Comparison of ENCODE assay signal across 1 cellular context in the genomic region with DNA sequence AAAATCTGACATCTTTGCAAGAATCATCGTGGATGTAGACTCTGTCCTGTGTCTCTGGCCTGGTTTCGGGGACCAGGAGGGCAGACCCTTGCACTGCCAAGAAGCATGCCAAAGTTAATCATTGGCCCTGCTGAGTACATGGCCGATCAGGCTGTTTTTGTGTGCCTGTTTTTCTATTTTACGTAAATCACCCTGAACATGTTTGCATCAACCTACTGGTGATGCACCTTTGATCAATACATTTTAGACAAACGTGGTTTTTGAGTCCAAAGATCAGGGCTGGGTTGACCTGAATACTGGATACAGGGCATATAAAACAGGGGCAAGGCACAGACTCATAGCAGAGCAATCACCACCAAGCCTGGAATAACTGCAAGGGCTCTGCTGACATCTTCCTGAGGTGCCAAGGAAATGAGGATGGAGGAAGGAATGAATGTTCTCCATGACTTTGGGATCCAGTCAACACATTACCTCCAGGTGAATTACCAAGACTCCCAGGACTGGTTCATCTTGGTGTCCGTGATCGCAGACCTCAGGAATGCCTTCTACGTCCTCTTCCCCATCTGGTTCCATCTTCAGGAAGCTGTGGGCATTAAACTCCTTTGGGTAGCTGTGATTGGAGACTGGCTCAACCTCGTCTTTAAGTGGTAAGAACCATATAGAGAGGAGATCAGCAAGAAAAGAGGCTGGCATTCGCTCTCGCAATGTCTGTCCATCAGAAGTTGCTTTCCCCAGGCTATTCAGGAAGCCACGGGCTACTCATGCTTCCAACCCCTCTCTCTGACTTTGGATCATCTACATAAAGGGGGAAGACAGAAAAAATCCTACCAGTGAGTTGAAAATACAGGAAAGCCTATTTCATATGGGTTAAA.
TF ChIP-seq lines count a peak whose summit lies in the region.

A gene (plus strand): TSS at position 340 of the 872 bp plus-strand sequence. CDS start 78 bp downstream, at position 418.

TF ChIP-seq in HepG2, 621 proteins besides CTCF, POLR2A, EP300 and RAD21 (continued from another document and continues in another):
- TF ChIP-seq, protein P1, sequence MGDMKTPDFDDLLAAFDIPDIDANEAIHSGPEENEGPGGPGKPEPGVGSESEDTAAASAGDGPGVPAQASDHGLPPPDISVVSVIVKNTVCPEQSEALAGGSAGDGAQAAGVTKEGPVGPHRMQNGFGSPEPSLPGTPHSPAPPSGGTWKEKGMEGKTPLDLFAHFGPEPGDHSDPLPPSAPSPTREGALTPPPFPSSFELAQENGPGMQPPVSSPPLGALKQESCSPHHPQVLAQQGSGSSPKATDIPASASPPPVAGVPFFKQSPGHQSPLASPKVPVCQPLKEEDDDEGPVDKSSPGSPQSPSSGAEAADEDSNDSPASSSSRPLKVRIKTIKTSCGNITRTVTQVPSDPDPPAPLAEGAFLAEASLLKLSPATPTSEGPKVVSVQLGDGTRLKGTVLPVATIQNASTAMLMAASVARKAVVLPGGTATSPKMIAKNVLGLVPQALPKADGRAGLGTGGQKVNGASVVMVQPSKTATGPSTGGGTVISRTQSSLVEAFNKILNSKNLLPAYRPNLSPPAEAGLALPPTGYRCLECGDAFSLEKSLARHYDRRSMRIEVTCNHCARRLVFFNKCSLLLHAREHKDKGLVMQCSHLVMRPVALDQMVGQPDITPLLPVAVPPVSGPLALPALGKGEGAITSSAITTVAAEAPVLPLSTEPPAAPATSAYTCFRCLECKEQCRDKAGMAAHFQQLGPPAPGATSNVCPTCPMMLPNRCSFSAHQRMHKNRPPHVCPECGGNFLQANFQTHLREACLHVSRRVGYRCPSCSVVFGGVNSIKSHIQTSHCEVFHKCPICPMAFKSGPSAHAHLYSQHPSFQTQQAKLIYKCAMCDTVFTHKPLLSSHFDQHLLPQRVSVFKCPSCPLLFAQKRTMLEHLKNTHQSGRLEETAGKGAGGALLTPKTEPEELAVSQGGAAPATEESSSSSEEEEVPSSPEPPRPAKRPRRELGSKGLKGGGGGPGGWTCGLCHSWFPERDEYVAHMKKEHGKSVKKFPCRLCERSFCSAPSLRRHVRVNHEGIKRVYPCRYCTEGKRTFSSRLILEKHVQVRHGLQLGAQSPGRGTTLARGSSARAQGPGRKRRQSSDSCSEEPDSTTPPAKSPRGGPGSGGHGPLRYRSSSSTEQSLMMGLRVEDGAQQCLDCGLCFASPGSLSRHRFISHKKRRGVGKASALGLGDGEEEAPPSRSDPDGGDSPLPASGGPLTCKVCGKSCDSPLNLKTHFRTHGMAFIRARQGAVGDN (CRISPR knock-in tag; IDR thresholded peaks at IDR 0.05) = no peak
- no peak for TF ChIP-seq ZBTB3 (CRISPR knock-in tag; IDR thresholded peaks at IDR 0.05; ENCODE audit: borderline replicate concordance, low read depth)
- TF ChIP-seq FOXP1 (IDR thresholded peaks at IDR 0.05) = no peak
- peak; percentile 97 for TF ChIP-seq FOXP1 (CRISPR knock-in tag; IDR thresholded peaks at IDR 0.05)
- TF ChIP-seq ZNF256 (CRISPR knock-in tag; conservative IDR thresholded peaks at IDR 0.05) = no peak
- TF ChIP-seq ARHGAP35 (CRISPR knock-in tag; IDR thresholded peaks at IDR 0.05; ENCODE audit: borderline replicate concordance) = no peak
- no peak for TF ChIP-seq BRD4 (CRISPR knock-in tag; IDR thresholded peaks at IDR 0.05)
- TF ChIP-seq CEBPG (CRISPR knock-in tag; IDR thresholded peaks at IDR 0.05) = peak; percentile 73
- TF ChIP-seq, protein P2, sequence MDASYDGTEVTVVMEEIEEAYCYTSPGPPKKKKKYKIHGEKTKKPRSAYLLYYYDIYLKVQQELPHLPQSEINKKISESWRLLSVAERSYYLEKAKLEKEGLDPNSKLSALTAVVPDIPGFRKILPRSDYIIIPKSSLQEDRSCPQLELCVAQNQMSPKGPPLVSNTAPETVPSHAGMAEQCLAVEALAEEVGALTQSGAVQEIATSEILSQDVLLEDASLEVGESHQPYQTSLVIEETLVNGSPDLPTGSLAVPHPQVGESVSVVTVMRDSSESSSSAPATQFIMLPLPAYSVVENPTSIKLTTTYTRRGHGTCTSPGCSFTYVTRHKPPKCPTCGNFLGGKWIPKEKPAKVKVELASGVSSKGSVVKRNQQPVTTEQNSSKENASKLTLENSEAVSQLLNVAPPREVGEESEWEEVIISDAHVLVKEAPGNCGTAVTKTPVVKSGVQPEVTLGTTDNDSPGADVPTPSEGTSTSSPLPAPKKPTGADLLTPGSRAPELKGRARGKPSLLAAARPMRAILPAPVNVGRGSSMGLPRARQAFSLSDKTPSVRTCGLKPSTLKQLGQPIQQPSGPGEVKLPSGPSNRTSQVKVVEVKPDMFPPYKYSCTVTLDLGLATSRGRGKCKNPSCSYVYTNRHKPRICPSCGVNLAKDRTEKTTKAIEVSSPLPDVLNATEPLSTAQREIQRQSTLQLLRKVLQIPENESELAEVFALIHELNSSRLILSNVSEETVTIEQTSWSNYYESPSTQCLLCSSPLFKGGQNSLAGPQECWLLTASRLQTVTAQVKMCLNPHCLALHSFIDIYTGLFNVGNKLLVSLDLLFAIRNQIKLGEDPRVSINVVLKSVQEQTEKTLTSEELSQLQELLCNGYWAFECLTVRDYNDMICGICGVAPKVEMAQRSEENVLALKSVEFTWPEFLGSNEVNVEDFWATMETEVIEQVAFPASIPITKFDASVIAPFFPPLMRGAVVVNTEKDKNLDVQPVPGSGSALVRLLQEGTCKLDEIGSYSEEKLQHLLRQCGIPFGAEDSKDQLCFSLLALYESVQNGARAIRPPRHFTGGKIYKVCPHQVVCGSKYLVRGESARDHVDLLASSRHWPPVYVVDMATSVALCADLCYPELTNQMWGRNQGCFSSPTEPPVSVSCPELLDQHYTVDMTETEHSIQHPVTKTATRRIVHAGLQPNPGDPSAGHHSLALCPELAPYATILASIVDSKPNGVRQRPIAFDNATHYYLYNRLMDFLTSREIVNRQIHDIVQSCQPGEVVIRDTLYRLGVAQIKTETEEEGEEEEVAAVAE (CRISPR knock-in tag; IDR thresholded peaks at IDR 0.05; ENCODE audit: borderline replicate concordance) = peak; percentile 78; the same call in 1 of the 2 replicates
- TF ChIP-seq, protein P3, sequence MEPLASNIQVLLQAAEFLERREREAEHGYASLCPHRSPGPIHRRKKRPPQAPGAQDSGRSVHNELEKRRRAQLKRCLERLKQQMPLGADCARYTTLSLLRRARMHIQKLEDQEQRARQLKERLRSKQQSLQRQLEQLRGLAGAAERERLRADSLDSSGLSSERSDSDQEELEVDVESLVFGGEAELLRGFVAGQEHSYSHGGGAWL (CRISPR knock-in tag; IDR thresholded peaks at IDR 0.05) = no peak
- TF ChIP-seq, protein P4, sequence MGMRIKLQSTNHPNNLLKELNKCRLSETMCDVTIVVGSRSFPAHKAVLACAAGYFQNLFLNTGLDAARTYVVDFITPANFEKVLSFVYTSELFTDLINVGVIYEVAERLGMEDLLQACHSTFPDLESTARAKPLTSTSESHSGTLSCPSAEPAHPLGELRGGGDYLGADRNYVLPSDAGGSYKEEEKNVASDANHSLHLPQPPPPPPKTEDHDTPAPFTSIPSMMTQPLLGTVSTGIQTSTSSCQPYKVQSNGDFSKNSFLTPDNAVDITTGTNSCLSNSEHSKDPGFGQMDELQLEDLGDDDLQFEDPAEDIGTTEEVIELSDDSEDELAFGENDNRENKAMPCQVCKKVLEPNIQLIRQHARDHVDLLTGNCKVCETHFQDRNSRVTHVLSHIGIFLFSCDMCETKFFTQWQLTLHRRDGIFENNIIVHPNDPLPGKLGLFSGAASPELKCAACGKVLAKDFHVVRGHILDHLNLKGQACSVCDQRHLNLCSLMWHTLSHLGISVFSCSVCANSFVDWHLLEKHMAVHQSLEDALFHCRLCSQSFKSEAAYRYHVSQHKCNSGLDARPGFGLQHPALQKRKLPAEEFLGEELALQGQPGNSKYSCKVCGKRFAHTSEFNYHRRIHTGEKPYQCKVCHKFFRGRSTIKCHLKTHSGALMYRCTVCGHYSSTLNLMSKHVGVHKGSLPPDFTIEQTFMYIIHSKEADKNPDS (CRISPR knock-in tag; IDR thresholded peaks at IDR 0.05) = no peak
- no peak for TF ChIP-seq AGO2 (optimal IDR thresholded peaks at IDR 0.05; ENCODE audit: low read depth, low read length)
- no peak for TF ChIP-seq EED (CRISPR knock-in tag; IDR thresholded peaks at IDR 0.05)
- TF ChIP-seq HMG20A (CRISPR knock-in tag; IDR thresholded peaks at IDR 0.05; ENCODE audit: borderline replicate concordance) = peak; percentile 84; the same call in 1 of the 2 replicates
- TF ChIP-seq MEIS2 (CRISPR knock-in tag; IDR thresholded peaks at IDR 0.05) = peak; percentile 56
- no peak for TF ChIP-seq KDM5B (CRISPR knock-in tag; IDR thresholded peaks at IDR 0.05; ENCODE audit: borderline replicate concordance)
- no peak for TF ChIP-seq ZNF207 (IDR thresholded peaks at IDR 0.05; ENCODE audit: borderline replicate concordance)
- TF ChIP-seq MBD4 (IDR thresholded peaks at IDR 0.05; ENCODE audit: borderline replicate concordance, low read length) = no peak; the same call in 1 of the 2 replicates
- peak; percentile 90; the same call in 1 of the 2 replicates for TF ChIP-seq ZNF652 (CRISPR knock-in tag; IDR thresholded peaks at IDR 0.05; ENCODE audit: borderline replicate concordance, low read depth)
- TF ChIP-seq CREB1 (IDR thresholded peaks at IDR 0.05) = peak; percentile 53
- no peak; the same call in 1 of the 2 replicates for TF ChIP-seq CREB1 (CRISPR knock-in tag; IDR thresholded peaks at IDR 0.05)
- TF ChIP-seq MAFG (CRISPR knock-in tag; IDR thresholded peaks at IDR 0.05) = no peak
- no peak for TF ChIP-seq ZNF282 (IDR thresholded peaks at IDR 0.05; ENCODE audit: partially characterized antibody)
- TF ChIP-seq, protein P5, sequence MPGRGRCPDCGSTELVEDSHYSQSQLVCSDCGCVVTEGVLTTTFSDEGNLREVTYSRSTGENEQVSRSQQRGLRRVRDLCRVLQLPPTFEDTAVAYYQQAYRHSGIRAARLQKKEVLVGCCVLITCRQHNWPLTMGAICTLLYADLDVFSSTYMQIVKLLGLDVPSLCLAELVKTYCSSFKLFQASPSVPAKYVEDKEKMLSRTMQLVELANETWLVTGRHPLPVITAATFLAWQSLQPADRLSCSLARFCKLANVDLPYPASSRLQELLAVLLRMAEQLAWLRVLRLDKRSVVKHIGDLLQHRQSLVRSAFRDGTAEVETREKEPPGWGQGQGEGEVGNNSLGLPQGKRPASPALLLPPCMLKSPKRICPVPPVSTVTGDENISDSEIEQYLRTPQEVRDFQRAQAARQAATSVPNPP (CRISPR knock-in tag; IDR thresholded peaks at IDR 0.05) = no peak
- TF ChIP-seq NFATC3 (CRISPR knock-in tag; IDR thresholded peaks at IDR 0.05) = no peak
- TF ChIP-seq GFI1 (CRISPR knock-in tag; IDR thresholded peaks at IDR 0.05; ENCODE audit: borderline replicate concordance) = 0 out of 2 replicates have a peak, but pooled peaks have one; percentile 28
- no peak; the same call in 1 of the 2 replicates for TF ChIP-seq ZNF205 (CRISPR knock-in tag; IDR thresholded peaks at IDR 0.05)
- peak; percentile 81 for TF ChIP-seq KDM6A (CRISPR knock-in tag; IDR thresholded peaks at IDR 0.05; ENCODE audit: low read depth)
- TF ChIP-seq, protein P6, sequence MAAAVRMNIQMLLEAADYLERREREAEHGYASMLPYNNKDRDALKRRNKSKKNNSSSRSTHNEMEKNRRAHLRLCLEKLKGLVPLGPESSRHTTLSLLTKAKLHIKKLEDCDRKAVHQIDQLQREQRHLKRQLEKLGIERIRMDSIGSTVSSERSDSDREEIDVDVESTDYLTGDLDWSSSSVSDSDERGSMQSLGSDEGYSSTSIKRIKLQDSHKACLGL (CRISPR knock-in tag; IDR thresholded peaks at IDR 0.05) = no peak
- TF ChIP-seq ATM (IDR thresholded peaks at IDR 0.05; ENCODE audit: borderline replicate concordance) = no peak
- no peak for TF ChIP-seq TBL1XR1 (IDR thresholded peaks at IDR 0.05; ENCODE audit: borderline replicate concordance, low read length, partially characterized antibody)
- peak; percentile 60; the same call in 1 of the 2 replicates for TF ChIP-seq ZBTB38 (CRISPR knock-in tag; IDR thresholded peaks at IDR 0.05)
- TF ChIP-seq AHR (CRISPR knock-in tag; IDR thresholded peaks at IDR 0.05) = no peak
- TF ChIP-seq ZNF331 (CRISPR knock-in tag; IDR thresholded peaks at IDR 0.05) = peak; percentile 71; the same call in 1 of the 2 replicates
- no peak for TF ChIP-seq NFE2 (CRISPR knock-in tag; IDR thresholded peaks at IDR 0.05)
- TF ChIP-seq, protein P7, sequence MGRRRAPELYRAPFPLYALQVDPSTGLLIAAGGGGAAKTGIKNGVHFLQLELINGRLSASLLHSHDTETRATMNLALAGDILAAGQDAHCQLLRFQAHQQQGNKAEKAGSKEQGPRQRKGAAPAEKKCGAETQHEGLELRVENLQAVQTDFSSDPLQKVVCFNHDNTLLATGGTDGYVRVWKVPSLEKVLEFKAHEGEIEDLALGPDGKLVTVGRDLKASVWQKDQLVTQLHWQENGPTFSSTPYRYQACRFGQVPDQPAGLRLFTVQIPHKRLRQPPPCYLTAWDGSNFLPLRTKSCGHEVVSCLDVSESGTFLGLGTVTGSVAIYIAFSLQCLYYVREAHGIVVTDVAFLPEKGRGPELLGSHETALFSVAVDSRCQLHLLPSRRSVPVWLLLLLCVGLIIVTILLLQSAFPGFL (CRISPR knock-in tag; IDR thresholded peaks at IDR 0.05) = no peak
- TF ChIP-seq ERF (CRISPR knock-in tag; IDR thresholded peaks at IDR 0.05) = peak; percentile 91
- peak; percentile 18 for TF ChIP-seq ZNF883 (CRISPR knock-in tag; IDR thresholded peaks at IDR 0.05; ENCODE audit: not compliant biosample characterization)
- TF ChIP-seq STAT5B (CRISPR knock-in tag; IDR thresholded peaks at IDR 0.05) = peak; percentile 39; the same call in 1 of the 2 replicates
- peak; percentile 86 for TF ChIP-seq ONECUT2 (CRISPR knock-in tag; IDR thresholded peaks at IDR 0.05)
- no peak for TF ChIP-seq SP1 (IDR thresholded peaks at IDR 0.05)
- TF ChIP-seq SP1 (CRISPR knock-in tag; IDR thresholded peaks at IDR 0.05) = no peak
- no peak for TF ChIP-seq NFYC (CRISPR knock-in tag; IDR thresholded peaks at IDR 0.05)
- TF ChIP-seq, protein P8, sequence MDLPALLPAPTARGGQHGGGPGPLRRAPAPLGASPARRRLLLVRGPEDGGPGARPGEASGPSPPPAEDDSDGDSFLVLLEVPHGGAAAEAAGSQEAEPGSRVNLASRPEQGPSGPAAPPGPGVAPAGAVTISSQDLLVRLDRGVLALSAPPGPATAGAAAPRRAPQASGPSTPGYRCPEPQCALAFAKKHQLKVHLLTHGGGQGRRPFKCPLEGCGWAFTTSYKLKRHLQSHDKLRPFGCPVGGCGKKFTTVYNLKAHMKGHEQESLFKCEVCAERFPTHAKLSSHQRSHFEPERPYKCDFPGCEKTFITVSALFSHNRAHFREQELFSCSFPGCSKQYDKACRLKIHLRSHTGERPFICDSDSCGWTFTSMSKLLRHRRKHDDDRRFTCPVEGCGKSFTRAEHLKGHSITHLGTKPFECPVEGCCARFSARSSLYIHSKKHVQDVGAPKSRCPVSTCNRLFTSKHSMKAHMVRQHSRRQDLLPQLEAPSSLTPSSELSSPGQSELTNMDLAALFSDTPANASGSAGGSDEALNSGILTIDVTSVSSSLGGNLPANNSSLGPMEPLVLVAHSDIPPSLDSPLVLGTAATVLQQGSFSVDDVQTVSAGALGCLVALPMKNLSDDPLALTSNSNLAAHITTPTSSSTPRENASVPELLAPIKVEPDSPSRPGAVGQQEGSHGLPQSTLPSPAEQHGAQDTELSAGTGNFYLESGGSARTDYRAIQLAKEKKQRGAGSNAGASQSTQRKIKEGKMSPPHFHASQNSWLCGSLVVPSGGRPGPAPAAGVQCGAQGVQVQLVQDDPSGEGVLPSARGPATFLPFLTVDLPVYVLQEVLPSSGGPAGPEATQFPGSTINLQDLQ (CRISPR knock-in tag; IDR thresholded peaks at IDR 0.05) = no peak
- TF ChIP-seq RFXAP (CRISPR knock-in tag; IDR thresholded peaks at IDR 0.05; ENCODE audit: borderline replicate concordance) = 0 out of 2 replicates have a peak, but pooled peaks have one; percentile 19
- TF ChIP-seq ZFP36L1 (CRISPR knock-in tag; IDR thresholded peaks at IDR 0.05) = no peak
- TF ChIP-seq RARG (CRISPR knock-in tag; IDR thresholded peaks at IDR 0.05; ENCODE audit: low read depth) = 0 out of 2 replicates have a peak, but pooled peaks have one; percentile 62
- TF ChIP-seq ZNF841 (CRISPR knock-in tag; IDR thresholded peaks at IDR 0.05; ENCODE audit: borderline replicate concordance) = no peak
- no peak for TF ChIP-seq CAMTA2 (CRISPR knock-in tag; IDR thresholded peaks at IDR 0.05; ENCODE audit: borderline replicate concordance)
